In the genomic region with DNA sequence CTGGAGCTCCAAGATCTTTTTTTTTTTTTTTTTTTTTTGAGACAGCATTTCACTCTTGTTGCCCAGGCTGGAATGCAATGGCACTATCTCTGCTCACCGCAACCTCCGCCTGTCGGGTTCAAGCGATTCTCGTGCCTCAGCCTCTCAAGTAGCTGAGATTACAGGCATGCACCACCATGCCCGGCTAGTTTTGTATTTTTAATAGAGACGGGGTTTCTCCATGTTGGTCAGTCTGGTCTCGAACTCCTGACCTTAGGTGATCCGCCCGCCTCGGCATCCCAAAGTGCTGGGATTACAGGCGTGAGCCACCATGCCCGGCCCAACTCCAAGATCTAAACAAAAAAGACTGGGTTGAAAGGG, we compare ENCODE assay signal across 8 cellular contexts. TPM values are rescaled to one million over a fixed set of nuclear protein-coding genes. Genes with fewer than 3 reads are reported as not detected.
A peak's percentile ranks its signal among the peaks of the same experiment; 100 is the strongest.
DNase-seq lines count a peak whose midpoint lies in the region; ATAC-seq and TF ChIP-seq lines count a peak whose summit lies in the region.
"Not testable (repeated sequence)": the region's sequence is repeated elsewhere in the genome, so short reads cannot be mapped to it uniquely, and the experiment has no call there.

No MANE protein-coding gene starts in this region.

- 66% methylated on average over 13 of the region's 13 CpGs for WGBS in SK-N-SH (ENCODE audit: low lambda C conversion rate)

- not testable (repeated sequence) for H3K9ac ChIP-seq in SK-N-SH

- DNase-seq in AG04449 (ENCODE audit: low read depth, low spot score); SK-N-SH; choroid plexus epithelial cell (ENCODE audit: low read depth); natural killer cell: not testable (repeated sequence)
- peak; percentile 41 for DNase-seq in activated T-helper 2 cell treated with anti-CD3 and anti-CD28 coated beads, Interferon-gamma antibody, Interleukin-2, Interleukin-4, amounts not matched to agents 10 μg/mL and 5 μg/mL and 100 μg/mL, durations not matched to agents 14 hours and 24 hours and 36 hours (ENCODE audit: low spot score)
- peak; percentile 49 for DNase-seq in left ventricle myocardium superior
- DNase-seq in stimulated activated naive CD4-positive, alpha-beta T cell treated with Interleukin-2 at 50 U/mL for 16 hours (lab: John Stamatoyannopoulos, UW): peak; percentile 52

- not testable (repeated sequence) for H4K20me1 ChIP-seq in SK-N-SH (ENCODE audit: insufficient read depth)

- H3K27ac Mint-ChIP-seq in activated T-helper 2 cell treated with anti-CD3 and anti-CD28 coated beads, Interferon-gamma antibody, Interleukin-2, Interleukin-4, amounts not matched to agents 10 μg/mL and 5 μg/mL and 100 μg/mL, durations not matched to agents 14 hours and 24 hours and 36 hours: peak overlapping the region; percentile 95
- peak overlapping the region; percentile 93 to 100 for H3K27ac Mint-ChIP-seq in natural killer cell

- not testable (repeated sequence) for H3K27me3 ChIP-seq in SK-N-SH (ENCODE audit: insufficient read depth)

- not testable (repeated sequence) for H2AFZ ChIP-seq in SK-N-SH (ENCODE audit: low read depth)

- H3K27ac ChIP-seq in HEK293 (ENCODE audit: extremely low read depth, low read depth, low read length) (peak overlapping the region; percentile 95), SK-N-SH (ENCODE audit: low read depth in 2 of 2, low read length in 1 of 2) (peak overlapping the region in 1 of 2 experiments; percentile 92; a peak in 3 of 4 replicates)

- CTCF ChIA-PET in AG04449 (lab: Yijun Ruan, JAX): interaction anchor here (0.7 to 8.4 kb wide), 18 partner anchors 9 to 212 kb away, joined by 3 to 90 read pairs (median 8); no protein-coding TSS in a partner anchor
- CTCF ChIA-PET in HEK293 (lab: Yijun Ruan, JAX): interaction anchor here (0.6 to 4.1 kb wide), 8 partner anchors 11 to 115 kb away, joined by 3 to 25 read pairs (median 6); no protein-coding TSS in a partner anchor
- CTCF ChIA-PET in SK-N-SH (lab: Yijun Ruan, JAX): interaction anchor here (0.8 to 2.7 kb wide), 5 partner anchors 9 to 60 kb away, joined by 3 to 16 read pairs (median 4); no protein-coding TSS in a partner anchor

- not testable (repeated sequence) for TF ChIP-seq EP300 in SK-N-SH (IDR thresholded peaks at IDR 0.05; ENCODE audit: borderline replicate concordance in 1 of 2, low read depth in 1 of 2, low read length in 1 of 2)

- not testable (repeated sequence) for TF ChIP-seq RAD21 in SK-N-SH (IDR thresholded peaks at IDR 0.05; ENCODE audit: low read length)

- not testable (repeated sequence) for H3K27me3 Mint-ChIP-seq in activated T-helper 2 cell treated with anti-CD3 and anti-CD28 coated beads, Interferon-gamma antibody, Interleukin-2, Interleukin-4, amounts not matched to agents 10 μg/mL and 5 μg/mL and 100 μg/mL, durations not matched to agents 14 hours and 24 hours and 36 hours (ENCODE audit: low read depth); natural killer cell (ENCODE audit: low read depth in 2 of 2)

- ATAC-seq in left ventricle myocardium superior: peak; percentile 1
- ATAC-seq in natural killer cell: not testable (repeated sequence)

- H3K4me3 ChIP-seq in AG04449 (ENCODE audit: low read depth, low read length) (peak overlapping the region; percentile 61), HEK293 (ENCODE audit: low read depth, low read length) (peak overlapping the region; percentile 40; the same call in 1 of the 2 replicates), SK-N-SH (ENCODE audit: low read depth in 2 of 2, low read length in 1 of 2) (peak overlapping the region in 1 of 2 experiments; percentile 86; a peak in 2 of 4 replicates), choroid plexus epithelial cell (ENCODE audit: low read depth, low read length) (peak overlapping the region; percentile 82)

- POLR2A ChIA-PET in AG04449 (lab: Yijun Ruan, JAX) (interaction anchor here (0.9 to 2.2 kb wide), 5 partner anchors 9 to 41 kb away, joined by 3 to 7 read pairs (median 5); no protein-coding TSS in a partner anchor), HEK293 (lab: Yijun Ruan, JAX) (interaction anchor here (1.1 to 2.8 kb wide), 6 partner anchors 8 to 254 kb away, joined by 3 to 11 read pairs (median 4); partner anchors contain the start of genes CLK1 and ORC2)
- POLR2A ChIA-PET in SK-N-SH (lab: Yijun Ruan, JAX): not testable (repeated sequence)

- H3K9me3 Mint-ChIP-seq in activated T-helper 2 cell treated with anti-CD3 and anti-CD28 coated beads, Interferon-gamma antibody, Interleukin-2, Interleukin-4, amounts not matched to agents 10 μg/mL and 5 μg/mL and 100 μg/mL, durations not matched to agents 14 hours and 24 hours and 36 hours; natural killer cell: not testable (repeated sequence)

- peaks cover 37% of the 10 kb centered on the region for H3K4me1 Mint-ChIP-seq in activated T-helper 2 cell treated with anti-CD3 and anti-CD28 coated beads, Interferon-gamma antibody, Interleukin-2, Interleukin-4, amounts not matched to agents 10 μg/mL and 5 μg/mL and 100 μg/mL, durations not matched to agents 14 hours and 24 hours and 36 hours (ENCODE audit: low read depth)
- peaks cover 73 to 78% of the 10 kb centered on the region in 2 donors for H3K4me1 Mint-ChIP-seq in natural killer cell

- intact Hi-C loops in activated T-helper 2 cell treated with anti-CD3 and anti-CD28 coated beads, Interferon-gamma antibody, Interleukin-2, Interleukin-4, amounts not matched to agents 10 μg/mL and 5 μg/mL and 100 μg/mL, durations not matched to agents 14 hours and 24 hours and 36 hours (cut with micrococcal nuclease): loop anchor here (1.0 to 2.0 kb wide), 7 partner anchors 12 to 404 kb away; partner anchors contain the start of genes BZW1, CASP10, NIF3L1 and PPIL3
- intact Hi-C loops in left ventricle myocardium superior (cut with micrococcal nuclease): loop anchor here (10.0 kb wide), 1 partner anchor 47 kb away; no protein-coding TSS in a partner anchor
- intact Hi-C loops in natural killer cell (cut with micrococcal nuclease): loop anchor here (2.0 to 5.0 kb wide), 6 partner anchors 13 to 405 kb away; partner anchors contain the start of genes BZW1, CLK1, NIF3L1 and PPIL3

- not testable (repeated sequence) for H3K36me3 ChIP-seq in HEK293 (ENCODE audit: control insufficient read depth in 2 of 2, insufficient read depth in 1 of 2, low read length in 2 of 2); SK-N-SH (replicated peaks in 1 of 2; ENCODE audit: control insufficient read depth in 1 of 2, insufficient read depth in 2 of 2, low read length in 1 of 2)

- H3K79me2 ChIP-seq in SK-N-SH (ENCODE audit: insufficient read depth): peaks cover 78% of the 10 kb centered on the region

- not testable (repeated sequence) for H3K9me2 ChIP-seq in SK-N-SH

- not testable (repeated sequence) for H3K9me3 ChIP-seq in HEK293 (ENCODE audit: control insufficient read depth, insufficient read depth, low read depth, low read length); SK-N-SH

- not testable (repeated sequence) for H3K4me1 ChIP-seq in HEK293 (ENCODE audit: control insufficient read depth, insufficient read depth, low read length)
- peaks cover 0 to 19% of the 10 kb centered on the region in 2 experiments; a peak in 3 of 4 replicates for H3K4me1 ChIP-seq in SK-N-SH (ENCODE audit: control insufficient read depth in 1 of 2, insufficient read depth in 2 of 2, low read depth in 1 of 2, low read length in 1 of 2)

- H3K36me3 Mint-ChIP-seq in activated T-helper 2 cell treated with anti-CD3 and anti-CD28 coated beads, Interferon-gamma antibody, Interleukin-2, Interleukin-4, amounts not matched to agents 10 μg/mL and 5 μg/mL and 100 μg/mL, durations not matched to agents 14 hours and 24 hours and 36 hours (ENCODE audit: low read depth): peaks cover 44% of the 10 kb centered on the region
- H3K36me3 Mint-ChIP-seq in natural killer cell: peaks cover 21% of the 10 kb centered on the region

- peak overlapping the region; percentile 94 for H3K4me3 Mint-ChIP-seq in activated T-helper 2 cell treated with anti-CD3 and anti-CD28 coated beads, Interferon-gamma antibody, Interleukin-2, Interleukin-4, amounts not matched to agents 10 μg/mL and 5 μg/mL and 100 μg/mL, durations not matched to agents 14 hours and 24 hours and 36 hours (ENCODE audit: low read depth)
- peak overlapping the region; percentile 95 for H3K4me3 Mint-ChIP-seq in natural killer cell

- TF ChIP-seq CTCF in AG04449 (IDR thresholded peaks at IDR 0.05; ENCODE audit: insufficient read depth, low read length, missing control alignments); HEK293 (tag by site-specific recombination; IDR thresholded peaks at IDR 0.05); SK-N-SH (IDR thresholded peaks at IDR 0.05); choroid plexus epithelial cell (conservative IDR thresholded peaks at IDR 0.05; ENCODE audit: low read depth, low read length); natural killer cell (IDR thresholded peaks at IDR 0.05): not testable (repeated sequence)

- H3K4me2 ChIP-seq in SK-N-SH: peak overlapping the region; percentile 97

- H3F3A ChIP-seq in SK-N-SH (replicated peaks; ENCODE audit: insufficient read depth): not testable (repeated sequence)

RNA-seq across cellular contexts. Expression of gene CFLAR, which starts 1.8 kb away (rescaled TPM):
- polyA plus RNA-seq in SK-N-SH (2012; rRNA removed): 23.7 and 32.6 TPM in 2 replicates
- polyA plus RNA-seq in SK-N-SH (2012; cell fraction: cytosol; rRNA removed): 23.3 and 30.1 TPM in 2 replicates
- polyA plus RNA-seq in SK-N-SH (2012; cell fraction: nucleus; rRNA removed): 63.1 and 81.3 TPM in 2 replicates
- 255 and 268 TPM in 2 replicates for total RNA-seq in activated T-helper 2 cell treated with anti-CD3 and anti-CD28 coated beads, Interferon-gamma antibody, Interleukin-2, Interleukin-4, amounts not matched to agents 10 μg/mL and 5 μg/mL and 100 μg/mL, durations not matched to agents 14 hours and 24 hours and 36 hours
- total RNA-seq in left ventricle myocardium superior (252 TPM), natural killer cell (100 to 1,000 TPM; 415 to 542 (median 445) TPM)

RNA-seq across cellular contexts. Expression of gene NDUFB3, which starts 45.9 kb away (rescaled TPM):
- 55.9 and 73.7 TPM in 2 replicates for polyA plus RNA-seq in SK-N-SH (2012; rRNA removed)
- 102 and 168 TPM in 2 replicates for polyA plus RNA-seq in SK-N-SH (2012; cell fraction: cytosol; rRNA removed)
- polyA plus RNA-seq in SK-N-SH (2012; cell fraction: nucleus; rRNA removed): 7.4 and 21.1 TPM in 2 replicates
- total RNA-seq in activated T-helper 2 cell treated with anti-CD3 and anti-CD28 coated beads, Interferon-gamma antibody, Interleukin-2, Interleukin-4, amounts not matched to agents 10 μg/mL and 5 μg/mL and 100 μg/mL, durations not matched to agents 14 hours and 24 hours and 36 hours: 123 and 125 TPM in 2 replicates
- total RNA-seq in left ventricle myocardium superior (540 TPM), natural killer cell (10 to 100 TPM; 23.5 to 32.7 (median 30.7) TPM)

RNA-seq across cellular contexts. Expression of gene HYCC2, which starts 46.2 kb away (rescaled TPM):
- 1.2 and 1.8 TPM in 2 replicates for polyA plus RNA-seq in SK-N-SH (2012; rRNA removed)
- polyA plus RNA-seq in SK-N-SH (2012; cell fraction: cytosol; rRNA removed): 1.5 TPM in 2 replicates
- polyA plus RNA-seq in SK-N-SH (2012; cell fraction: nucleus; rRNA removed): 1.7 and 3.5 TPM in 2 replicates
- total RNA-seq in activated T-helper 2 cell treated with anti-CD3 and anti-CD28 coated beads, Interferon-gamma antibody, Interleukin-2, Interleukin-4, amounts not matched to agents 10 μg/mL and 5 μg/mL and 100 μg/mL, durations not matched to agents 14 hours and 24 hours and 36 hours: 20.1 and 23.8 TPM in 2 replicates
- total RNA-seq in left ventricle myocardium superior (12.7 TPM), natural killer cell (10 to 100 TPM; 54.2 to 62.5 (median 60.1) TPM)
